ENCODE assay signal across 8 cellular contexts in the genomic region with DNA sequence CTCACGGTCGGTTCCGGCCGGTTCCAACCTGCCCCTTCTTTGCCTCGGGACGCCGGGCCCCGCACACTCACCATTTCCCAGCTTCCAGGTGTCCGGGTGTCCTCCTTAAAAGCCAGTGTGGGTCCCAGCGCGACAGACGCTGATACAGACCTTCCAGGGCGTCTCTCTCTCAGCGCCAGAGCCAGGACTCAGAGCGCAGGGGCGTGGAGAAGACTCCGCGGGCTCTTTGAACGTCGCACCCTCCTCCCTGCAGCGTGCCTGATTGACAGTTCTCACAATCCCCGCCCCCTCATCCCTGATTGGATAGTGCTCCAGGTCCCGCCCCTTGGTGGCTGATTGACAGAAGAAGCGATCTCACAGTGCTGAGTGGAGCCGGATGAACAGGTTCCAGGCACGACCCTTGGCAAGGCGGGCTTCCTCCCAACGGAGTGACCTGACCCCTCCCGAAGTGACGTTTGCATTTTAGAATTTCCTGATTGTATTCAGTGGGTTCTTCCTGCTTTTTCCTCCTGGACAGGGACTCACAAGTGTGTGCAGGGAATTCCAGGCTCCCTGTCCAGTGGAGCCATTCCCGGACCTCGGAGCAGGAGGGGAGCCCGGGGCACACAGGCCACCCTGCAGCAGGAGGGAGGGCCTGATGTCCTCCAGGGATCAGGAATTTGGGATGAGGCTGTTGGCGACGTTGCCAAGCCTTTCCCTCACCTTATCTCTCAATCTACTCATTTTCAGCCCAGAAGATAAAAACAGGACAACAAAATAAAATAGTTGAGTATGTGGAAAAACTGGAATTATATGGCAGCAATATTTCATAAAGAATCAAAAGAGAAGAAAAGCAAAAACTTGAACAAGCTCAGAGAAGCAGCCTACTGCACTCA. TPM values are rescaled to one million over a fixed set of nuclear protein-coding genes. Genes with fewer than 3 reads are reported as not detected.
A peak's percentile ranks its signal among the peaks of the same experiment; 100 is the strongest.
DNase-seq lines count a peak whose midpoint lies in the region; ATAC-seq, FAIRE-seq and TF ChIP-seq lines count a peak whose summit lies in the region.

A gene (minus strand): TSS at position 201 of the 875 bp plus-strand sequence. CDS start 127 bp downstream, at position 74.

- peak within 1 kb of the TSS; percentile 100 for H3K4me3 Mint-ChIP-seq in mesothelial cell of epicardium

- CTCF ChIA-PET in endothelial cell of umbilical vein (lab: Charles Lee), result interaction anchor here (1.0 to 3.9 kb wide), 6 partner anchors 28 to 66 kb away, joined by 3 to 26 read pairs (median 4); a partner anchor contains a TSS

- no peaks in the 10 kb centered on the region for H4K20me1 ChIP-seq in endothelial cell of umbilical vein (replicated peaks; ENCODE audit: control insufficient read depth, extremely low read depth, insufficient read depth, low read length)

- H3K9me3 Mint-ChIP-seq in mesothelial cell of epicardium, result peaks cover 3% of the 10 kb centered on the region

- dilution Hi-C loops in endothelial cell of umbilical vein (cut with MboI; ENCODE audit: extremely low pct_ligation_motif_present, low sequenced_read_pairs), result no loop called here

- H3K9ac ChIP-seq in HUES48 (ENCODE audit: low read depth, low read length), result peak within 1 kb of the TSS; percentile 46; the same call in 1 of the 2 replicates
- peak within 1 kb of the TSS; percentile 95 for H3K9ac ChIP-seq in NT2/D1 (ENCODE audit: insufficient read length, low read depth)
- H3K9ac ChIP-seq in endothelial cell of umbilical vein (replicated peaks; ENCODE audit: extremely low read depth, insufficient read depth, low read length), result peak within 1 kb of the TSS; percentile 80

- intact Hi-C loops in endothelial cell of umbilical vein (cut with micrococcal nuclease), result loop anchor here (1.0 to 5.0 kb wide), 6 partner anchors 27 to 142 kb away; a partner anchor contains a TSS

- peak within 1 kb of the TSS; percentile 80 for H3K4me2 ChIP-seq in endothelial cell of umbilical vein (ENCODE audit: insufficient read depth, low read length)

- H3K27me3 ChIP-seq in HUES48 (ENCODE audit: control insufficient read depth, insufficient read depth, low read length) (peaks cover 25% of the 10 kb centered on the region), NT2/D1 (ENCODE audit: insufficient read depth, insufficient read length) (peaks cover 3% of the 10 kb centered on the region), endothelial cell of umbilical vein (ENCODE audit: control insufficient read depth in 2 of 2, insufficient read depth in 2 of 2, low read length in 2 of 2) (no peaks in the 10 kb centered on the region)

- TF ChIP-seq POLR2A in endothelial cell of umbilical vein (IDR thresholded peaks at IDR 0.05; ENCODE audit: low read depth, low read length), result peak; percentile 86

- POLR2A ChIA-PET in endothelial cell of umbilical vein (lab: Charles Lee), result no interaction called here

- TSS peak; percentile 56 for BruUV-seq in endothelial cell of umbilical vein (replicated peaks; lab: Mats Ljungman, UMichigan)

- peak within 1 kb of the TSS; percentile 96 for H2AFZ ChIP-seq in endothelial cell of umbilical vein (ENCODE audit: low read depth, low read length)

- peak within 1 kb of the TSS; percentile 100 for H3K27ac Mint-ChIP-seq in mesothelial cell of epicardium

- no peak for TF ChIP-seq CTCF in endothelial cell of umbilical vein (IDR thresholded peaks at IDR 0.05; ENCODE audit: extremely low read depth in 1 of 2, insufficient read depth in 1 of 2, low read depth in 1 of 2, low read length in 2 of 2)
- no peak for TF ChIP-seq CTCF in mesothelial cell of epicardium (IDR thresholded peaks at IDR 0.05; ENCODE audit: unreplicated experiment)

- no peaks in the 10 kb centered on the region for H3K9me1 ChIP-seq in endothelial cell of umbilical vein (replicated peaks; ENCODE audit: control insufficient read depth, extremely low read depth, insufficient read depth, low read length)

- no peaks in the 10 kb centered on the region for H3K27me3 Mint-ChIP-seq in mesothelial cell of epicardium (ENCODE audit: low read depth)

- H3K4me3 ChIP-seq in HUES48 (ENCODE audit: low read depth, low read length), result peak within 1 kb of the TSS; percentile 73
- peak within 1 kb of the TSS; percentile 86 for H3K4me3 ChIP-seq in NT2/D1 (ENCODE audit: insufficient read length, low read depth)
- peak within 1 kb of the TSS; percentile 66 to 90 (median 83) for H3K4me3 ChIP-seq in endothelial cell of umbilical vein (replicated peaks in 1 of 3; ENCODE audit: insufficient read depth in 1 of 3, low read depth in 1 of 3, low read length in 3 of 3)

- peaks cover 39% of the 10 kb centered on the region for H3K4me1 Mint-ChIP-seq in mesothelial cell of epicardium

- peak; percentile 86 for ATAC-seq in GM21423 (IDR thresholded peaks at IDR 0.05; ENCODE audit: unreplicated experiment)

- H3K4me1 ChIP-seq in HUES48 (ENCODE audit: control insufficient read depth, insufficient read depth, low read length) (peaks cover 10% of the 10 kb centered on the region; the same call in 1 of the 2 replicates), NT2/D1 (ENCODE audit: insufficient read depth, insufficient read length) (no peaks in the 10 kb centered on the region), endothelial cell of umbilical vein (ENCODE audit: control insufficient read depth, extremely low read depth, insufficient read depth, low read length) (peaks cover 13% of the 10 kb centered on the region)

- peaks cover 7% of the 10 kb centered on the region for H3K36me3 Mint-ChIP-seq in mesothelial cell of epicardium

- peak; percentile 100 for FAIRE-seq in endothelial cell of umbilical vein (lab: Jason Lieb, UNC)

- H3K9me3 ChIP-seq in HUES48 (ENCODE audit: control insufficient read depth, insufficient read depth, low read length) (no peaks in the 10 kb centered on the region), NT2/D1 (ENCODE audit: insufficient read depth, low read length) (no peaks in the 10 kb centered on the region), endothelial cell of umbilical vein (replicated peaks; ENCODE audit: control insufficient read depth, insufficient read depth, low read length) (no peaks in the 10 kb centered on the region)

- peak; percentile 93 for DNase-seq in D341Med (ENCODE audit: low spot score)
- peak; percentile 99 for DNase-seq in NT2/D1 (ENCODE audit: low read depth, low spot score)
- peak; percentile 97 for DNase-seq in activated CD8-positive, alpha-beta memory T cell treated with anti-CD3 and anti-CD28 coated beads, Interleukin-2, amount 50 U/mL, for 48 hours
- peak; percentile 99 for DNase-seq in endothelial cell of umbilical vein (ENCODE audit: low read depth, low spot score)
- peak; percentile 96 to 99 for DNase-seq in mesothelial cell of epicardium (ENCODE audit: low spot score in 2 of 2, unreplicated experiment in 2 of 2)
- DNase-seq in stimulated activated CD8-positive, alpha-beta memory T cell treated with anti-CD3 and anti-CD28 coated beads, Interleukin-15, amount 100 ng/mL, for 4 hours (ENCODE audit: low read depth in 2 of 2), result peak; percentile 88 to 98

- H3K27ac ChIP-seq in HUES48 (ENCODE audit: low read depth, low read length), result peak within 1 kb of the TSS; percentile 62
- peak within 1 kb of the TSS; percentile 72 for H3K27ac ChIP-seq in endothelial cell of umbilical vein (ENCODE audit: insufficient read depth, low read depth, low read length)

- H3K36me3 ChIP-seq in HUES48 (ENCODE audit: control insufficient read depth, insufficient read depth, low read length), result no peaks in the 10 kb centered on the region
- peaks cover 9% of the 10 kb centered on the region for H3K36me3 ChIP-seq in NT2/D1 (ENCODE audit: insufficient read depth, insufficient read length, low read length)
- no peaks in the 10 kb centered on the region for H3K36me3 ChIP-seq in endothelial cell of umbilical vein (ENCODE audit: control insufficient read depth in 2 of 2, extremely low read depth in 1 of 2, insufficient read depth in 2 of 2, low read length in 2 of 2)

- peaks cover 19% of the 10 kb centered on the region for H3K79me2 ChIP-seq in endothelial cell of umbilical vein (ENCODE audit: control insufficient read depth, insufficient read depth, low read length)

TF ChIP-seq in endothelial cell of umbilical vein, 7 proteins besides CTCF, POLR2A, EP300 and RAD21:
- TF ChIP-seq, protein P1, sequence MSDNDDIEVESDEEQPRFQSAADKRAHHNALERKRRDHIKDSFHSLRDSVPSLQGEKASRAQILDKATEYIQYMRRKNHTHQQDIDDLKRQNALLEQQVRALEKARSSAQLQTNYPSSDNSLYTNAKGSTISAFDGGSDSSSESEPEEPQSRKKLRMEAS (IDR thresholded peaks at IDR 0.05; ENCODE audit: insufficient read depth, insufficient read length), result no peak
- TF ChIP-seq POLR2AphosphoS5 (IDR thresholded peaks at IDR 0.05; ENCODE audit: insufficient read depth, low read depth, low read length) (peak; percentile 84), GATA2 (IDR thresholded peaks at IDR 0.05; ENCODE audit: insufficient read depth, insufficient read length, low read depth, low read length) (peak; percentile 76), FOS (IDR thresholded peaks at IDR 0.05; ENCODE audit: borderline replicate concordance, insufficient read depth, low read length) (peak; percentile 7), EZH2 (IDR thresholded peaks at IDR 0.05; ENCODE audit: borderline replicate concordance, low read depth, low read length, severe bottlenecking) (no peak), JUN (IDR thresholded peaks at IDR 0.05; ENCODE audit: borderline replicate concordance, insufficient read depth, insufficient read length, low read depth) (peak; percentile 30), MYC (IDR thresholded peaks at IDR 0.05; ENCODE audit: low read depth, low read length) (no peak)

RNA-seq across cellular contexts. Expression of the gene that starts here (rescaled TPM):
- total RNA-seq in endothelial cell of umbilical vein (3.8 and 4.4 TPM in 2 replicates), mesothelial cell of epicardium (8.2 to 9.0 TPM (median 8.9 TPM) in 3 replicates)
- 1.1 and 1.4 TPM in 2 replicates for polyA plus RNA-seq in endothelial cell of umbilical vein
- polyA plus RNA-seq in endothelial cell of umbilical vein (2011; cell fraction: cytosol; rRNA removed), result 2.3 and 2.6 TPM in 2 replicates
- polyA plus RNA-seq in endothelial cell of umbilical vein (2011; cell fraction: nucleus; rRNA removed), result 5.3 and 6.1 TPM in 2 replicates
- 3.7 and 4.2 TPM in 2 replicates for polyA plus RNA-seq in endothelial cell of umbilical vein (2012)
- polyA minus RNA-seq in endothelial cell of umbilical vein, result 3.3 and 6.6 TPM in 2 replicates
- 1.6 TPM for polyA minus RNA-seq in endothelial cell of umbilical vein (2011; cell fraction: cytosol; rRNA and poly(A)+ RNA removed)
- 3.8 TPM in 2 replicates for polyA minus RNA-seq in endothelial cell of umbilical vein (2011; cell fraction: nucleus; rRNA and poly(A)+ RNA removed)

Comparison
In these comparisons a context has a peak if more than half of its experiments do, and no peak if none do; other contexts are left out.
1. Peak in every context shown above with its lines: DNase-seq, ATAC-seq, H3K4me3 ChIP-seq and H3K27ac ChIP-seq.